Comparison of ENCODE assay signal across 32 cellular contexts in genomic region chr9:1919229-1919628, GRCh38.
"Had no signal": no experiment of that assay in that cellular context is flagged by ENCODE, and none has a peak within 500 bp of the region (broad histone marks: within the 10 kb centered on the region; RNA-seq: fewer than 3 reads in every experiment).

No MANE protein-coding gene starts in this region.

- ATAC-seq: activated CD4-positive, alpha-beta T cell treated with anti-CD3 and anti-CD28 coated beads for 36 hours; activated T-cell treated with anti-CD3 and anti-CD28 coated beads, Interleukin-2, amount 50 U/mL, for 4 hours; activated T-helper 17 cell treated with anti-CD3 and anti-CD28 coated beads, Interleukin-2, amount 50 U/mL, for 72 hours; foreskin keratinocyte; gastrocnemius medialis; heart left ventricle; T-cell had no signal

- H3K4me1 ChIP-seq: esophagus muscularis mucosa, foreskin keratinocyte, gastrocnemius medialis, heart left ventricle had no signal

- H3K36me3 ChIP-seq: brain microvascular endothelial cell, esophagus muscularis mucosa, gastrocnemius medialis, heart left ventricle, WERI-Rb-1 had no signal

- H3K27me3 ChIP-seq: brain microvascular endothelial cell had no signal

- H3K27ac Mint-ChIP-seq: activated CD4-positive, alpha-beta memory T cell treated with anti-CD3 and anti-CD28 coated beads, Interleukin-2, amount 10 ng/mL, durations not matched to agents 7 days and 5 days; activated CD4-positive, alpha-beta T cell treated with anti-CD3 and anti-CD28 coated beads for 36 hours; activated CD4-positive, alpha-beta T cell treated with anti-CD3 and anti-CD28 coated beads, Interleukin-2, amount 10 ng/mL, durations not matched to agents 24 days and 14 days; activated naive CD8-positive, alpha-beta T cell; activated T-helper 17 cell treated with anti-CD3 and anti-CD28 coated beads, Interleukin-2, amount 50 U/mL, for 72 hours; dendritic cell treated with granulocyte-macrophage colony-stimulating factor and Interleukin-4, amounts not matched to agents 40 ng/mL and 50 ng/mL, for 4 days; T-helper 1 cell treated with Interleukin-12 subunit alpha and Interleukin-12 subunit beta and Interleukin-4 antibody, amounts not matched to agents 30 μg/mL and 1 μg/mL, for 36 hours; T-helper 2 cell treated with Interferon-gamma antibody and Interleukin-4, amounts not matched to agents 5 μg/mL and 100 μg/mL, for 36 hours had no signal

- H3K9me3 ChIP-seq: esophagus muscularis mucosa, gastrocnemius medialis, heart left ventricle had no signal

- H3K9me3 Mint-ChIP-seq: activated CD4-positive, alpha-beta memory T cell treated with anti-CD3 and anti-CD28 coated beads, Interleukin-2, amount 10 ng/mL, durations not matched to agents 7 days and 5 days; activated T-cell treated with anti-CD3 and anti-CD28 coated beads, Interleukin-2, amount 50 U/mL, for 4 hours; activated T-helper 17 cell treated with anti-CD3 and anti-CD28 coated beads, Interleukin-2, amount 50 U/mL, for 72 hours; central memory CD8-positive, alpha-beta T cell; dendritic cell treated with granulocyte-macrophage colony-stimulating factor and Interleukin-4, amounts not matched to agents 40 ng/mL and 50 ng/mL, for 4 days; T-cell; T-helper 1 cell treated with Interleukin-12 subunit alpha and Interleukin-12 subunit beta and Interleukin-4 antibody, amounts not matched to agents 30 μg/mL and 1 μg/mL, for 36 hours; T-helper 2 cell treated with Interferon-gamma antibody and Interleukin-4, amounts not matched to agents 5 μg/mL and 100 μg/mL, for 36 hours had no signal

- H3K27ac ChIP-seq: brain microvascular endothelial cell, coronary artery, dorsolateral prefrontal cortex, esophagus muscularis mucosa, foreskin keratinocyte, gastrocnemius medialis, heart left ventricle, WERI-Rb-1 had no signal

- H3K36me3 Mint-ChIP-seq: activated naive CD8-positive, alpha-beta T cell; T-cell had no signal

- H3K4me1 Mint-ChIP-seq: activated CD4-positive, alpha-beta memory T cell treated with anti-CD3 and anti-CD28 coated beads, Interleukin-2, amount 10 ng/mL, durations not matched to agents 7 days and 5 days; activated CD4-positive, alpha-beta T cell treated with anti-CD3 and anti-CD28 coated beads for 36 hours; activated CD4-positive, alpha-beta T cell treated with anti-CD3 and anti-CD28 coated beads, Interleukin-2, amount 10 ng/mL, durations not matched to agents 24 days and 14 days; activated T-helper 17 cell treated with anti-CD3 and anti-CD28 coated beads, Interleukin-2, amount 50 U/mL, for 72 hours; central memory CD8-positive, alpha-beta T cell; T-cell had no signal

- H3K4me3 ChIP-seq: coronary artery, dorsolateral prefrontal cortex, esophagus muscularis mucosa, gastrocnemius medialis, heart left ventricle had no signal

- H3K4me3 Mint-ChIP-seq: activated CD4-positive, alpha-beta memory T cell treated with anti-CD3 and anti-CD28 coated beads, Interleukin-2, amount 10 ng/mL, durations not matched to agents 7 days and 5 days; activated CD4-positive, alpha-beta T cell treated with anti-CD3 and anti-CD28 coated beads for 36 hours; activated CD4-positive, alpha-beta T cell treated with anti-CD3 and anti-CD28 coated beads, Interleukin-2, amount 10 ng/mL, durations not matched to agents 24 days and 14 days; activated naive CD8-positive, alpha-beta T cell; activated T-cell treated with anti-CD3 and anti-CD28 coated beads, Interleukin-2, amount 50 U/mL, for 4 hours; activated T-helper 17 cell treated with anti-CD3 and anti-CD28 coated beads, Interleukin-2, amount 50 U/mL, for 72 hours; central memory CD8-positive, alpha-beta T cell; dendritic cell treated with granulocyte-macrophage colony-stimulating factor and Interleukin-4, amounts not matched to agents 40 ng/mL and 50 ng/mL, for 4 days; T-cell; T-helper 1 cell treated with Interleukin-12 subunit alpha and Interleukin-12 subunit beta and Interleukin-4 antibody, amounts not matched to agents 30 μg/mL and 1 μg/mL, for 36 hours; T-helper 2 cell treated with Interferon-gamma antibody and Interleukin-4, amounts not matched to agents 5 μg/mL and 100 μg/mL, for 36 hours had no signal

- DNase-seq: activated CD4-positive, alpha-beta memory T cell treated with anti-CD3 and anti-CD28 coated beads, Interleukin-2, amount 10 ng/mL, durations not matched to agents 7 days and 5 days; activated CD4-positive, alpha-beta T cell treated with anti-CD3 and anti-CD28 coated beads for 36 hours; activated CD4-positive, alpha-beta T cell treated with anti-CD3 and anti-CD28 coated beads, Interleukin-2, amount 10 ng/mL, durations not matched to agents 24 days and 14 days; activated CD4-positive, alpha-beta T cell treated with anti-CD3 and anti-CD28 coated beads, Interleukin-2, amount 50 U/mL, for 4 hours; activated CD4-positive, CD25-positive, alpha-beta regulatory T cell; activated CD4-positive, CD25-positive, alpha-beta regulatory T cell treated with anti-CD3 and anti-CD28 coated beads, Interleukin-2, amount 50 U/mL, for 72 hours; activated effector memory CD4-positive, alpha-beta T cell treated with Interleukin-2 at 50 U/mL for 16 hours; activated gamma-delta T cell treated with Interleukin-2 at 50 U/mL for 16 hours; activated naive CD4-positive, alpha-beta T cell treated with anti-CD3 and anti-CD28 coated beads, Interleukin-2, amount 50 U/mL, for 16 hours; activated naive CD4-positive, alpha-beta T cell treated with Interleukin-2 at 50 U/mL for 16 hours; activated T-cell treated with anti-CD3 and anti-CD28 coated beads, Interleukin-2, amount 50 U/mL, for 4 hours; amniotic stem cell; anterior cingulate cortex; brain microvascular endothelial cell; dorsolateral prefrontal cortex; effector memory CD4-positive, alpha-beta T cell; erythroblast; foreskin keratinocyte; gastrocnemius medialis; glutamatergic neuron; heart left ventricle; T-cell; T1000; WERI-Rb-1 had no signal
